ENCODE assay signal across 16 cellular contexts in the genomic region with DNA sequence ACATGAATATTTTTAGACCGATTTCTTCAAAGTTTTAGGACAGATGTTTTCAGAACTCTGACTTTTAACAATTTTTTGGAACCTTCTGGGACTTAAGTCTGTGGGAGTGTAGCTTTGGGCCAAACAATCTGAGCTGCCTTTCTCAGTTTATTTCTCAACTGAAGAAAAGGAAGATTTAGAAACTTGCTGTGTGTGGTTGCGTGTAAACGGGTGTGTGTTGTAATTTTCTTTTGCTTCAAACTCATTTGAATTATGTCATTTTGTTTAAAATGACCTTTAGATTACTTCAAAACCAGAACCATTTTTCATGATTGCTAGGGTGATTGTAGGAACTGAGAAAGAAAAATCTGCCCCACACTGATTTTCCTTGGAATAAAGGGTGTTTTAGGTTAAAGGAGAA.
"Had no signal": no experiment of that assay in that cellular context is flagged by ENCODE, and none has a peak within 500 bp of the region (broad histone marks: within the 10 kb centered on the region; RNA-seq: fewer than 3 reads in every experiment).

No MANE protein-coding gene starts in this region.

- ATAC-seq: esophagus mucosa, gastroesophageal sphincter, lower lobe of right lung had no signal

- DNase-seq: cortex of kidney; effector memory CD4-positive, alpha-beta T cell; foreskin fibroblast; glutamatergic neuron; immature natural killer cell; left ventricle myocardium inferior; lower lobe of right lung; midbrain; naive B cell; sigmoid colon; stimulated activated CD4-positive, alpha-beta T cell treated with anti-CD3 and anti-CD28 coated beads, Interleukin-12 subunit alpha, Interleukin-12 subunit beta, amount 100 ng/mL, for 4 hours; stimulated activated naive CD4-positive, alpha-beta T cell; stomach; trophoblast cell had no signal
